In the genomic region with DNA sequence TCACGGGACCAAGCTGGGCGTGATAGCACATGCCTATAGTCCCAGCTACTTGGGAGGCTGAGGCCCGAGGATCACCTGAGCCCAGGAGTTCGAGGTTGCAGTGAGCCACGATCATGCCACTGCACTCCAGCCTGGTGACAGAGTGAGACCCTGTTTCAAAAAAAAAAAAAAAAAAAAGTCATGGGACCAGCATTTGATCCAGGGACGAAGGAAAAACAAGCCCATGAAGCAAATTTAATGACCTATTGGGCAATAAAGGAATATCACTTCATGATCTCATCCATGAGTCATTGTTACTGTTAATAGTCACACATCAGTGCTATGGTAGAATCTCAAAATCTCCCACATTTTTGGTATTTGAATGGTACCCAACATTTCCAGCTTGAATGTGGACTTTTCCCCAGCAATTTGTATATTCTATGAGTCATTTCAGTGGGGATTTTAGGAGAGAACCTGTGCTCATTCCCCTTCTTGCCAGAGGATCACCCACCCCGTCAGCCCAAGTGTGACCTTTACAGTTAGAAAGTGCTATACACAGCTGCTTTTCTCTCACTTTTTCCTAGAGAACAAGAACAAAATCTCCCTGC, we compare ENCODE assay signal across 1 cellular context.
TF ChIP-seq lines count a peak whose summit lies in the region.

No MANE protein-coding gene starts in this region.

TF ChIP-seq in liver, 16 proteins besides CTCF, POLR2A, EP300 and RAD21 (continued from another document):
- peak; percentile 49 for TF ChIP-seq ZBTB33 (IDR thresholded peaks at IDR 0.05)
- peak; percentile 10 for TF ChIP-seq FOXA2 (IDR thresholded peaks at IDR 0.05)
